Comparison of ENCODE assay signal across 2 cellular contexts in the genomic region with DNA sequence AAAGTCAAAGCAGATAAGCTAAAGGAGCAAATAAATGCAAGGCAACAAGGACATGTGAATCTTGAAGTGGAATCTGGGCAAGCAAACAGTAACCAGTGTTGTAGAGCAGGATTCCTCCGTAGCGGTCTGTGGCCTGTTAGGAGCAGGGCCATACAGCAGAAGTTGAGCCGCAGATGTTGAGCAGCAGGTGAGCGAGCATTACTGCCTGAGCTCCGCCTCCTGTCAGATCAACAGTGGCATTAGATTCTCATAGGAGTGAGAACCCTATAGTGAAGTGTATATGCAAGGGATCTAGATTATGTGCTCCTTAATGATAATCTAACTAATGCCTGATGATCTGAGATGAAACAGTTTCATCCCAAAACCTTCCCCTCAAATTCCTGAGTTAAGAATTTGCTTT.
A peak's percentile ranks its signal among the peaks of the same experiment; 100 is the strongest.
TF ChIP-seq lines count a peak whose summit lies in the region.

No MANE protein-coding gene starts in this region.

TF ChIP-seq in GM23338, 12 proteins besides CTCF, POLR2A, EP300 and RAD21 (continued from another document):
- TF ChIP-seq ZNF462 (CRISPR knock-in tag; IDR thresholded peaks at IDR 0.05), result no peak
- TF ChIP-seq EZH2phosphoT487 (IDR thresholded peaks at IDR 0.05; ENCODE audit: unreplicated experiment), result no peak
- TF ChIP-seq, protein P1, sequence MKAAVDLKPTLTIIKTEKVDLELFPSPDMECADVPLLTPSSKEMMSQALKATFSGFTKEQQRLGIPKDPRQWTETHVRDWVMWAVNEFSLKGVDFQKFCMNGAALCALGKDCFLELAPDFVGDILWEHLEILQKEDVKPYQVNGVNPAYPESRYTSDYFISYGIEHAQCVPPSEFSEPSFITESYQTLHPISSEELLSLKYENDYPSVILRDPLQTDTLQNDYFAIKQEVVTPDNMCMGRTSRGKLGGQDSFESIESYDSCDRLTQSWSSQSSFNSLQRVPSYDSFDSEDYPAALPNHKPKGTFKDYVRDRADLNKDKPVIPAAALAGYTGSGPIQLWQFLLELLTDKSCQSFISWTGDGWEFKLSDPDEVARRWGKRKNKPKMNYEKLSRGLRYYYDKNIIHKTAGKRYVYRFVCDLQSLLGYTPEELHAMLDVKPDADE (IDR thresholded peaks at IDR 0.05), result no peak
- TF ChIP-seq ZNF114 (CRISPR knock-in tag; IDR thresholded peaks at IDR 0.05), result no peak
- no peak for TF ChIP-seq NANOG (IDR thresholded peaks at IDR 0.05; ENCODE audit: borderline replicate concordance)
- no peak for TF ChIP-seq POLR2AphosphoS5 (IDR thresholded peaks at IDR 0.05; ENCODE audit: low read depth)
- TF ChIP-seq, protein P2, sequence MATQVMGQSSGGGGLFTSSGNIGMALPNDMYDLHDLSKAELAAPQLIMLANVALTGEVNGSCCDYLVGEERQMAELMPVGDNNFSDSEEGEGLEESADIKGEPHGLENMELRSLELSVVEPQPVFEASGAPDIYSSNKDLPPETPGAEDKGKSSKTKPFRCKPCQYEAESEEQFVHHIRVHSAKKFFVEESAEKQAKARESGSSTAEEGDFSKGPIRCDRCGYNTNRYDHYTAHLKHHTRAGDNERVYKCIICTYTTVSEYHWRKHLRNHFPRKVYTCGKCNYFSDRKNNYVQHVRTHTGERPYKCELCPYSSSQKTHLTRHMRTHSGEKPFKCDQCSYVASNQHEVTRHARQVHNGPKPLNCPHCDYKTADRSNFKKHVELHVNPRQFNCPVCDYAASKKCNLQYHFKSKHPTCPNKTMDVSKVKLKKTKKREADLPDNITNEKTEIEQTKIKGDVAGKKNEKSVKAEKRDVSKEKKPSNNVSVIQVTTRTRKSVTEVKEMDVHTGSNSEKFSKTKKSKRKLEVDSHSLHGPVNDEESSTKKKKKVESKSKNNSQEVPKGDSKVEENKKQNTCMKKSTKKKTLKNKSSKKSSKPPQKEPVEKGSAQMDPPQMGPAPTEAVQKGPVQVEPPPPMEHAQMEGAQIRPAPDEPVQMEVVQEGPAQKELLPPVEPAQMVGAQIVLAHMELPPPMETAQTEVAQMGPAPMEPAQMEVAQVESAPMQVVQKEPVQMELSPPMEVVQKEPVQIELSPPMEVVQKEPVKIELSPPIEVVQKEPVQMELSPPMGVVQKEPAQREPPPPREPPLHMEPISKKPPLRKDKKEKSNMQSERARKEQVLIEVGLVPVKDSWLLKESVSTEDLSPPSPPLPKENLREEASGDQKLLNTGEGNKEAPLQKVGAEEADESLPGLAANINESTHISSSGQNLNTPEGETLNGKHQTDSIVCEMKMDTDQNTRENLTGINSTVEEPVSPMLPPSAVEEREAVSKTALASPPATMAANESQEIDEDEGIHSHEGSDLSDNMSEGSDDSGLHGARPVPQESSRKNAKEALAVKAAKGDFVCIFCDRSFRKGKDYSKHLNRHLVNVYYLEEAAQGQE (IDR thresholded peaks at IDR 0.05; ENCODE audit: unreplicated experiment), result no peak

TF ChIP-seq in WTC11, 78 proteins besides CTCF, POLR2A, EP300 and RAD21 (continued from another document):
- TF ChIP-seq USF2 (CRISPR knock-in tag; IDR thresholded peaks at IDR 0.05), result no peak
- peak; percentile 76; the same call in 1 of the 2 replicates for TF ChIP-seq NFATC4 (CRISPR knock-in tag; IDR thresholded peaks at IDR 0.05)
